8 cellular contexts compared by ENCODE assay signal in genomic region chr2:231780123-231780908, GRCh38. TPM values are rescaled to one million over a fixed set of nuclear protein-coding genes. Genes with fewer than 3 reads are reported as not detected.
A peak's percentile ranks its signal among the peaks of the same experiment; 100 is the strongest.
DNase-seq lines count a peak whose midpoint lies in the region; ATAC-seq, FAIRE-seq and TF ChIP-seq lines count a peak whose summit lies in the region.

No MANE protein-coding gene starts in this region.

- TF ChIP-seq POLR2A in A549 (IDR thresholded peaks at IDR 0.05; ENCODE audit: low read length) = no peak

- peak overlapping the region; percentile 99 for H3K4me3 Mint-ChIP-seq in central memory CD8-positive, alpha-beta T cell
- peak overlapping the region; percentile 98 for H3K4me3 Mint-ChIP-seq in type B pancreatic cell

- CTCF ChIA-PET in A549 (lab: Yijun Ruan, JAX) = interaction anchor here (1.1 to 1.6 kb wide), 3 partner anchors 15 to 105 kb away, joined by 3 to 5 read pairs (median 3); no protein-coding TSS in a partner anchor

- peak overlapping the region; percentile 79 to 88 for H3K27ac ChIP-seq in A549

- H3K27me3 Mint-ChIP-seq in central memory CD8-positive, alpha-beta T cell = no peaks in the 10 kb centered on the region
- H3K27me3 Mint-ChIP-seq in type B pancreatic cell = peaks cover 6% of the 10 kb centered on the region

- peaks cover 15% of the 10 kb centered on the region for H3K4me1 ChIP-seq in A549

- no peaks in the 10 kb centered on the region for H3K9me3 ChIP-seq in A549

- H3K4me3 ChIP-seq in A549 = peak overlapping the region; percentile 68

- FAIRE-seq in A549 (lab: Jason Lieb, UNC) = no peak

- DNase-seq in A549 (ENCODE audit: low read depth in 1 of 2, low spot score in 1 of 2) = no peak
- peak; percentile 43 for DNase-seq in OCI-M1 (lab: John Stamatoyannopoulos, UW)
- DNase-seq in central memory CD8-positive, alpha-beta T cell (ENCODE audit: low spot score in 2 of 2) = peak; percentile 10 to 14
- DNase-seq in lung microvascular endothelial cell (ENCODE audit: low read depth in 2 of 2) = peak; percentile 57 to 61
- DNase-seq in type B pancreatic cell (ENCODE audit: extremely low spot score, unreplicated experiment) = no peak
- DNase-seq in NCI-H2029 treated with DMSO at 0.1 percent for 48 hours (lab: John Stamatoyannopoulos, UW) = no peak

- no peak for TF ChIP-seq EP300 in A549 (IDR thresholded peaks at IDR 0.05)

- TF ChIP-seq RAD21 in A549 (conservative IDR thresholded peaks at IDR 0.05 in 1 of 2, IDR thresholded peaks at IDR 0.05 in 1 of 2) = no peak

- peak overlapping the region; percentile 98 for H3K27ac Mint-ChIP-seq in central memory CD8-positive, alpha-beta T cell (ENCODE audit: low read depth)
- H3K27ac Mint-ChIP-seq in type B pancreatic cell = peak overlapping the region; percentile 61

- H3K4me2 ChIP-seq in A549 = peak overlapping the region; percentile 93

- ATAC-seq in A549 = no peak
- peak; percentile 25 for ATAC-seq in GM18511 (IDR thresholded peaks at IDR 0.05; ENCODE audit: unreplicated experiment)
- ATAC-seq in central memory CD8-positive, alpha-beta T cell (replicated peaks; ENCODE audit: extremely low read depth, poor library complexity, severe bottlenecking) = peak; percentile 15
- no peak for ATAC-seq in HG03097 (IDR thresholded peaks at IDR 0.05; ENCODE audit: low FRiP score, unreplicated experiment)

- 39% methylated on average over 28 of the region's 51 CpGs for WGBS in A549 (ENCODE audit: missing lambda C conversion rate)

- H3K9me3 Mint-ChIP-seq in central memory CD8-positive, alpha-beta T cell = no peaks in the 10 kb centered on the region
- H3K9me3 Mint-ChIP-seq in type B pancreatic cell = no peaks in the 10 kb centered on the region

- H3K4me1 Mint-ChIP-seq in central memory CD8-positive, alpha-beta T cell = peaks cover 46% of the 10 kb centered on the region
- peaks cover 29% of the 10 kb centered on the region for H3K4me1 Mint-ChIP-seq in type B pancreatic cell (ENCODE audit: unreplicated experiment)

- POLR2A ChIA-PET in A549 (lab: Yijun Ruan, JAX) = interaction anchor here (1.8 kb wide), 1 partner anchor 72 kb away, joined by 8 read pairs; the partner anchor contains the start of gene PTMA

- peaks cover 6% of the 10 kb centered on the region for H3K36me3 Mint-ChIP-seq in central memory CD8-positive, alpha-beta T cell (ENCODE audit: insufficient read depth)
- no peaks in the 10 kb centered on the region for H3K36me3 Mint-ChIP-seq in type B pancreatic cell

- TF ChIP-seq CTCF in A549 (IDR thresholded peaks at IDR 0.05) (no peak), type B pancreatic cell (conservative IDR thresholded peaks at IDR 0.05) (no peak)

TF ChIP-seq in A549, 52 proteins besides CTCF, POLR2A, EP300 and RAD21:
- TF ChIP-seq REST (IDR thresholded peaks at IDR 0.05) (peak; percentile 56; the same call in 1 of the 2 replicates), NPAS2 (CRISPR knock-in tag; IDR thresholded peaks at IDR 0.05; ENCODE audit: borderline replicate concordance) (no peak), ZFP36 (IDR thresholded peaks at IDR 0.05; ENCODE audit: borderline replicate concordance, partially characterized antibody) (no peak), JUNB (IDR thresholded peaks at IDR 0.05) (no peak)

RNA-seq across cellular contexts. Expression of gene PDE6D, which starts 0.8 kb away (rescaled TPM):
- 51.3 and 56.0 TPM in 2 replicates for polyA plus RNA-seq in A549 (2011; rRNA removed)
- 27.7 and 33.0 TPM in 2 replicates for polyA plus RNA-seq in A549 (2012; cell fraction: cytosol; rRNA removed)
- polyA plus RNA-seq in A549 (2012; cell fraction: nucleus; rRNA removed) = 10.9 and 15.6 TPM in 2 replicates
- polyA plus RNA-seq in A549 (2017; fragmentation: RNase III; extraction: RNeasy Plus Mini Kit Qiagen cat#74134 plus additional on column Dnase treatment) = 20.9 to 27.4 TPM (median 27.3 TPM) in 3 replicates
- polyA minus RNA-seq in A549 (2011; rRNA and poly(A)+ RNA removed) = 16.4 and 16.9 TPM in 2 replicates
- 14.8 and 19.6 TPM in 2 replicates for total RNA-seq in lung microvascular endothelial cell
- total RNA-seq in type B pancreatic cell (ENCODE audit: low replicate concordance) = 15.3 and 24.3 TPM in 2 replicates

RNA-seq across cellular contexts. Expression of gene COPS7B, which starts 5.9 kb away (rescaled TPM):
- 54.9 and 63.4 TPM in 2 replicates for polyA plus RNA-seq in A549 (2011; rRNA removed)
- polyA plus RNA-seq in A549 (2012; cell fraction: cytosol; rRNA removed) = 44.1 and 54.5 TPM in 2 replicates
- 76.0 and 92.4 TPM in 2 replicates for polyA plus RNA-seq in A549 (2012; cell fraction: nucleus; rRNA removed)
- polyA plus RNA-seq in A549 (2017; fragmentation: RNase III; extraction: RNeasy Plus Mini Kit Qiagen cat#74134 plus additional on column Dnase treatment) = 29.4 to 34.3 TPM (median 33.4 TPM) in 3 replicates
- 40.7 and 42.0 TPM in 2 replicates for polyA minus RNA-seq in A549 (2011; rRNA and poly(A)+ RNA removed)
- 8.1 and 12.5 TPM in 2 replicates for total RNA-seq in lung microvascular endothelial cell
- 36.4 and 48.1 TPM in 2 replicates for total RNA-seq in type B pancreatic cell (ENCODE audit: low replicate concordance)

Comparison
In these comparisons a context has a peak if more than half of its experiments do, and no peak if none do; other contexts are left out.
1. ATAC-seq: peak in GM18511 (single experiment) and central memory CD8-positive, alpha-beta T cell (single experiment); none in A549 (0 of 2) and HG03097 (single experiment).
2. DNase-seq: peak in OCI-M1 (single experiment), central memory CD8-positive, alpha-beta T cell (2 of 2) and lung microvascular endothelial cell (2 of 2); none in A549 (0 of 2), type B pancreatic cell (single experiment) and NCI-H2029 treated with DMSO at 0.1 percent for 48 hours (single experiment).